ENCODE assay signal across 16 cellular contexts in the genomic region with DNA sequence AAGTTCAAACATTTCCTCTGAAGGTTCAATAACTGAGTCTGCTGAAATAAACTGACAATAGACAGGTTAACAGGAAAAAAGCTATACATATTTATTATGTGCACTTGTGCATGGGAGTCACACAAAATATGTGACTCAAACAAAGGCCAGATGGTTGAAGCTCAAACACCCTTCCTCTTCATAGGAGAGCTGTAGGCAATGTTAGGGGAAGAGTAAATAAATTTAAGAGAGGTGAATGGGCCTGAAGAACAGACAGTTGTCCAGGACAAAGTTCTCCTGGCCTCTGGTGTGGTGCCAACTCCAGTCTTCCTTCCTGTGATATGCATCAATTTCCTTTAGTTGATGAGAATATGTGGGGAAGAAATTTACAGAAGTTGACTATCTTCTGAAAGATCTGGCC.
DNase-seq lines count a peak whose midpoint lies in the region; ATAC-seq and TF ChIP-seq lines count a peak whose summit lies in the region.
"Had no signal": no experiment of that assay in that cellular context is flagged by ENCODE, and none has a peak within 500 bp of the region (broad histone marks: within the 10 kb centered on the region; RNA-seq: fewer than 3 reads in every experiment).

No MANE protein-coding gene starts in this region.

- intact Hi-C loops in left colon (cut with DNase I, micrococcal nuclease), result no loop called here
- intact Hi-C loops in esophagus muscularis mucosa (cut with DNase I), result no loop called here

- H3K36me3 ChIP-seq in esophagus muscularis mucosa, result no peaks in the 10 kb centered on the region
- H3K36me3 ChIP-seq: BLaER1 treated with 17β-estradiol and CSF1 and Interleukin-3, amounts not matched to agents 10 nM and 100 nM had no signal

- H3K27me3 ChIP-seq in esophagus muscularis mucosa, result no peaks in the 10 kb centered on the region
- H3K27me3 ChIP-seq: BLaER1 treated with 17β-estradiol and CSF1 and Interleukin-3, amounts not matched to agents 10 nM and 100 nM had no signal

- DNase-seq in SKM-1 treated with dmso at 0.1 percent for 144 hours (lab: John Stamatoyannopoulos, UW; ENCODE audit: unreplicated experiment), result peak; percentile 14
- no peak for DNase-seq in SKM-1 (lab: John Stamatoyannopoulos, UW; ENCODE audit: unreplicated experiment)
- DNase-seq in NB4 (ENCODE audit: low read depth), result peak; percentile 16
- peak in 1 of 2 donors; percentile 7 for DNase-seq in left colon
- DNase-seq in HCEC 1CT, result no peak
- no peak for DNase-seq in esophagus muscularis mucosa (ENCODE audit: extremely low spot score)
- no peak for DNase-seq in DMS79 treated with DMSO at 0.1 percent for 48 hours (lab: John Stamatoyannopoulos, UW)
- DNase-seq: ACHN; CD4-positive, CD25-positive, alpha-beta regulatory T cell; DND-41; GDM1; GOT3; H9; HFFc6 had no signal

- no peak overlapping the region for H3K4me3 ChIP-seq in NB4 (ENCODE audit: low read depth, low read length)
- H3K4me3 ChIP-seq in esophagus muscularis mucosa, result no peak overlapping the region
- H3K4me3 ChIP-seq: BLaER1 treated with 17β-estradiol and CSF1 and Interleukin-3, amounts not matched to agents 10 nM and 100 nM had no signal

- ATAC-seq in left colon, result peak; percentile 54
- ATAC-seq: HepG2 had no signal

- TF ChIP-seq CTCF in NB4 (IDR thresholded peaks at IDR 0.05; ENCODE audit: low read depth, low read length) (no peak), esophagus muscularis mucosa (IDR thresholded peaks at IDR 0.05) (no peak)

- no peaks in the 10 kb centered on the region for H3K9me3 ChIP-seq in esophagus muscularis mucosa
- H3K9me3 ChIP-seq: BLaER1 treated with 17β-estradiol and CSF1 and Interleukin-3, amounts not matched to agents 10 nM and 100 nM had no signal

- no peak overlapping the region for H3K27ac ChIP-seq in esophagus muscularis mucosa (replicated peaks in 1 of 4)
- H3K27ac ChIP-seq: BLaER1 treated with 17β-estradiol and CSF1 and Interleukin-3, amounts not matched to agents 10 nM and 100 nM had no signal

- TF ChIP-seq EP300 in esophagus muscularis mucosa (IDR thresholded peaks at IDR 0.05), result no peak

- peaks cover 0 to 44% (median 29%) of the 10 kb centered on the region in 4 donors for H3K4me1 ChIP-seq in esophagus muscularis mucosa

- TF ChIP-seq POLR2A in NB4 (IDR thresholded peaks at IDR 0.05; ENCODE audit: extremely low read depth, insufficient read length) (no peak), esophagus muscularis mucosa (IDR thresholded peaks at IDR 0.05; ENCODE audit: low read depth) (no peak)

Comparison
In these comparisons a context has a peak if more than half of its experiments do, and no peak if none do; other contexts are left out.
1. DNase-seq: peak in SKM-1 treated with dmso at 0.1 percent for 144 hours (single experiment) and NB4 (single experiment); none in SKM-1 (single experiment), HCEC 1CT (single experiment), esophagus muscularis mucosa (single experiment) and DMS79 treated with DMSO at 0.1 percent for 48 hours (single experiment).